8 cellular contexts compared by ENCODE assay signal in genomic region chr12:26938660-26939185, GRCh38. TPM values are rescaled to one million over a fixed set of nuclear protein-coding genes. Genes with fewer than 3 reads are reported as not detected.
A peak's percentile ranks its signal among the peaks of the same experiment; 100 is the strongest.
DNase-seq lines count a peak whose midpoint lies in the region; ATAC-seq and TF ChIP-seq lines count a peak whose summit lies in the region.

No MANE protein-coding gene starts in this region.

- DNase-seq in CD8-positive, alpha-beta memory T cell: no peak
- DNase-seq in WERI-Rb-1 (no peak), fibroblast of lung (ENCODE audit: low read depth in 2 of 2) (no peak), omental fat pad (ENCODE audit: low spot score) (no peak), COLO829 (ENCODE audit: low spot score) (no peak), Ammon's horn (ENCODE audit: low spot score) (no peak)

- peaks cover 74 to 86% (median 77%) of the 10 kb centered on the region in 3 donors for H3K4me1 Mint-ChIP-seq in CD8-positive, alpha-beta memory T cell

- H3K4me1 ChIP-seq in CD8-positive, alpha-beta memory T cell (ENCODE audit: insufficient read depth, low read length): peaks cover 57% of the 10 kb centered on the region
- H3K4me1 ChIP-seq in HUES6 (ENCODE audit: control insufficient read depth, insufficient read depth, low read length) (peaks cover 4% of the 10 kb centered on the region; the same call in 1 of the 2 replicates), fibroblast of lung (ENCODE audit: control insufficient read depth, extremely low read depth, insufficient read depth, low read length) (no peaks in the 10 kb centered on the region)

- H3K27me3 Mint-ChIP-seq in CD8-positive, alpha-beta memory T cell: peaks cover 0 to 2% of the 10 kb centered on the region in 2 donors

- no peaks in the 10 kb centered on the region for H3K9me3 Mint-ChIP-seq in CD8-positive, alpha-beta memory T cell

- TF ChIP-seq CTCF in WERI-Rb-1 (IDR thresholded peaks at IDR 0.05; ENCODE audit: low read depth, low read length) (no peak), fibroblast of lung (conservative IDR thresholded peaks at IDR 0.05 in 1 of 2, IDR thresholded peaks at IDR 0.05 in 1 of 2; ENCODE audit: low read depth in 1 of 2, low read length in 2 of 2) (no peak), omental fat pad (IDR thresholded peaks at IDR 0.05) (no peak)

- peak; percentile 1 for ATAC-seq in GM21367 (IDR thresholded peaks at IDR 0.05; ENCODE audit: unreplicated experiment)
- peak; percentile 13 for ATAC-seq in omental fat pad (ENCODE audit: low FRiP score)

- no peaks in the 10 kb centered on the region for H3K27me3 ChIP-seq in CD8-positive, alpha-beta memory T cell (ENCODE audit: insufficient read depth, low read length, poor library complexity, severe bottlenecking)
- H3K27me3 ChIP-seq in HUES6 (ENCODE audit: control insufficient read depth, insufficient read depth, low read length): no peaks in the 10 kb centered on the region
- no peaks in the 10 kb centered on the region for H3K27me3 ChIP-seq in WERI-Rb-1 (ENCODE audit: insufficient read depth, low read depth, severe bottlenecking)
- H3K27me3 ChIP-seq in fibroblast of lung (ENCODE audit: control insufficient read depth, insufficient read depth, low read length): no peaks in the 10 kb centered on the region

- H3K9ac ChIP-seq in HUES6 (ENCODE audit: low read length) (peak overlapping the region; percentile 98), fibroblast of lung (ENCODE audit: insufficient read depth, low read length) (peak overlapping the region; percentile 76)

- H3K36me3 Mint-ChIP-seq in CD8-positive, alpha-beta memory T cell: peaks cover 0 to 22% (median 0%) of the 10 kb centered on the region in 3 donors

- CTCF ChIA-PET in CD8-positive, alpha-beta memory T cell (lab: Charles Lee): interaction anchor here (1.0 to 1.2 kb wide), 2 partner anchors 75 to 367 kb away, joined by 4 to 5 read pairs; partner anchors contain the start of gene TM7SF3

- H3K4me2 ChIP-seq in fibroblast of lung (ENCODE audit: extremely low read depth, insufficient read depth, low read length): peak overlapping the region; percentile 79

- peak overlapping the region; percentile 95 to 99 (median 98) for H3K4me3 Mint-ChIP-seq in CD8-positive, alpha-beta memory T cell

- H3K27ac ChIP-seq in CD8-positive, alpha-beta memory T cell (ENCODE audit: low read depth, low read length): peak overlapping the region; percentile 91
- H3K27ac ChIP-seq in HUES6 (ENCODE audit: low read depth, low read length) (peak overlapping the region; percentile 84), WERI-Rb-1 (peak overlapping the region; percentile 97), fibroblast of lung (ENCODE audit: insufficient read depth, low read length) (peak overlapping the region; percentile 93)

- no peaks in the 10 kb centered on the region for H4K20me1 ChIP-seq in fibroblast of lung (ENCODE audit: control insufficient read depth, extremely low read depth, insufficient read depth, low read length)

- peak overlapping the region; percentile 88 to 100 (median 97) for H3K27ac Mint-ChIP-seq in CD8-positive, alpha-beta memory T cell

- H3K9me3 ChIP-seq in CD8-positive, alpha-beta memory T cell (ENCODE audit: low read length): no peaks in the 10 kb centered on the region
- H3K9me3 ChIP-seq in HUES6 (ENCODE audit: control insufficient read depth, insufficient read depth, low read depth, low read length) (no peaks in the 10 kb centered on the region), WERI-Rb-1 (ENCODE audit: severe bottlenecking) (no peaks in the 10 kb centered on the region), fibroblast of lung (ENCODE audit: control insufficient read depth, insufficient read depth, low read depth, low read length) (no peaks in the 10 kb centered on the region)

- peaks cover 77% of the 10 kb centered on the region for H3K79me2 ChIP-seq in fibroblast of lung (ENCODE audit: control insufficient read depth, insufficient read depth, low read length)

- POLR2A ChIA-PET in CD8-positive, alpha-beta memory T cell (lab: Charles Lee): interaction anchor here (1.0 kb wide), 1 partner anchor 14 kb away, joined by 4 read pairs; no protein-coding TSS in a partner anchor

- H3K36me3 ChIP-seq in CD8-positive, alpha-beta memory T cell (ENCODE audit: insufficient read depth, low read length): no peaks in the 10 kb centered on the region
- H3K36me3 ChIP-seq in HUES6 (ENCODE audit: control insufficient read depth, insufficient read depth, low read length) (peaks cover 6% of the 10 kb centered on the region; the same call in 1 of the 2 replicates), WERI-Rb-1 (peaks cover 4% of the 10 kb centered on the region; the same call in 1 of the 2 replicates), fibroblast of lung (ENCODE audit: control insufficient read depth, insufficient read depth, low read length) (no peaks in the 10 kb centered on the region)

- H2AFZ ChIP-seq in fibroblast of lung (ENCODE audit: low read length): peak overlapping the region; percentile 34

- peak overlapping the region; percentile 87 for H3K4me3 ChIP-seq in CD8-positive, alpha-beta memory T cell (ENCODE audit: low read length)
- H3K4me3 ChIP-seq in HUES6 (ENCODE audit: low read depth, low read length) (peak overlapping the region; percentile 92), WERI-Rb-1 (ENCODE audit: low read depth, low read length) (peak overlapping the region; percentile 78), fibroblast of lung (replicated peaks in 1 of 4; ENCODE audit: control extremely low read depth in 1 of 4, insufficient read depth in 1 of 4, low read depth in 3 of 4, low read length in 4 of 4) (peak overlapping the region; percentile 47 to 100 (median 94))

RNA-seq across cellular contexts. Expression of gene FGFR1OP2, which starts 0.5 kb away (rescaled TPM):
- total RNA-seq in CD8-positive, alpha-beta memory T cell: 10 to 100 TPM; 50.4 to 54.7 TPM
- polyA plus RNA-seq in CD8-positive, alpha-beta memory T cell: 103 TPM
- 51.1 and 60.8 TPM in 2 replicates for total RNA-seq in fibroblast of lung
- 31.2 and 36.4 TPM in 2 replicates for polyA plus RNA-seq in fibroblast of lung
- polyA plus RNA-seq in fibroblast of lung (2012): 30.5 and 33.1 TPM in 2 replicates
- polyA minus RNA-seq in fibroblast of lung (ENCODE audit: low replicate concordance): 1.7 and 1.9 TPM in 2 replicates
- 100 to 1,000 TPM in 1 of 4 donors, 10 to 100 TPM in 3; 63.8 to 114 (median 87.0) TPM for total RNA-seq in omental fat pad

RNA-seq across cellular contexts. Expression of gene INTS13, which starts 0.9 kb away (rescaled TPM):
- 10 to 100 TPM; 58.7 to 64.5 TPM for total RNA-seq in CD8-positive, alpha-beta memory T cell
- 22.3 TPM for polyA plus RNA-seq in CD8-positive, alpha-beta memory T cell
- 33.0 and 34.9 TPM in 2 replicates for total RNA-seq in fibroblast of lung
- polyA plus RNA-seq in fibroblast of lung: 28.0 and 29.2 TPM in 2 replicates
- 18.6 and 22.3 TPM in 2 replicates for polyA plus RNA-seq in fibroblast of lung (2012)
- polyA minus RNA-seq in fibroblast of lung (ENCODE audit: low replicate concordance): 5.5 and 5.6 TPM in 2 replicates
- 10 to 100 TPM; 12.1 to 27.3 (median 19.8) TPM for total RNA-seq in omental fat pad
